ENCODE assay signal across 14 cellular contexts in genomic region chr6:22028403-22028802, GRCh38.
DNase-seq lines count a peak whose midpoint lies in the region; ATAC-seq and TF ChIP-seq lines count a peak whose summit lies in the region.
"Had no signal": no experiment of that assay in that cellular context is flagged by ENCODE, and none has a peak within 500 bp of the region (broad histone marks: within the 10 kb centered on the region; RNA-seq: fewer than 3 reads in every experiment).

No MANE protein-coding gene starts in this region.

- CTCF ChIA-PET in Caco-2 (lab: Charles Lee) = no interaction called here

- no peaks in the 10 kb centered on the region for H4K20me1 ChIP-seq in BLaER1 treated with 17β-estradiol and CSF1 and Interleukin-3, amounts not matched to agents 10 nM and 100 nM
- no peaks in the 10 kb centered on the region for H4K20me1 ChIP-seq in OCI-LY1 (ENCODE audit: insufficient read depth, low read length)

- no peaks in the 10 kb centered on the region for H3K27me3 ChIP-seq in BLaER1 treated with 17β-estradiol and CSF1 and Interleukin-3, amounts not matched to agents 10 nM and 100 nM
- H3K27me3 ChIP-seq in OCI-LY1 (ENCODE audit: insufficient read depth, low read length) = no peaks in the 10 kb centered on the region
- H3K27me3 ChIP-seq in Caco-2 (replicated peaks; ENCODE audit: control insufficient read depth, insufficient read depth, low read length) = no peaks in the 10 kb centered on the region

- TF ChIP-seq CTCF in OCI-LY1 (IDR thresholded peaks at IDR 0.05; ENCODE audit: low read length) (no peak), nephron (IDR thresholded peaks at IDR 0.05; ENCODE audit: unreplicated experiment in 3 of 3) (no peak), GM10266 (IDR thresholded peaks at IDR 0.05; ENCODE audit: control insufficient read depth, insufficient read depth, low read depth, missing control alignments) (no peak), Caco-2 (IDR thresholded peaks at IDR 0.05; ENCODE audit: insufficient read depth in 1 of 2, low read depth in 1 of 2, low read length in 1 of 2, severe bottlenecking in 1 of 2, unreplicated experiment in 1 of 2) (no peak), lower leg skin (IDR thresholded peaks at IDR 0.05) (no peak)

- H2AFZ ChIP-seq in OCI-LY1 (ENCODE audit: low read length) = no peak overlapping the region

- H3K27ac ChIP-seq in BLaER1 treated with 17β-estradiol and CSF1 and Interleukin-3, amounts not matched to agents 10 nM and 100 nM = peak overlapping the region in 10 of 11 experiments; percentile 25 to 98 (median 82); a peak in 19 of 22 replicates
- H3K27ac ChIP-seq in OCI-LY1 (ENCODE audit: low read depth, low read length, poor library complexity, severe bottlenecking) = peak overlapping the region; percentile 88

- H3K4me1 Mint-ChIP-seq in nephron (peaks cover 70% of the 10 kb centered on the region), Caco-2 (ENCODE audit: low read depth, unreplicated experiment) (peaks cover 6% of the 10 kb centered on the region)

- peak overlapping the region in 7 of 11 experiments; percentile 11 to 36 (median 29); a peak in 7 of 22 replicates for H3K9ac ChIP-seq in BLaER1 treated with 17β-estradiol and CSF1 and Interleukin-3, amounts not matched to agents 10 nM and 100 nM
- peak overlapping the region; percentile 52; the same call in 1 of the 2 replicates for H3K9ac ChIP-seq in OCI-LY1 (ENCODE audit: low read length)

- peak; percentile 39 for ATAC-seq in GM18867 (IDR thresholded peaks at IDR 0.05; ENCODE audit: unreplicated experiment)
- ATAC-seq: effector memory CD8-positive, alpha-beta T cell; Right ventricle myocardium inferior had no signal

- H3K9me3 Mint-ChIP-seq in nephron = no peaks in the 10 kb centered on the region
- H3K9me3 Mint-ChIP-seq in Caco-2 (ENCODE audit: unreplicated experiment) = peaks cover 1% of the 10 kb centered on the region

- intact Hi-C loops in Caco-2 (cut with micrococcal nuclease; ENCODE audit: unreplicated experiment) = no loop called here
- intact Hi-C loops in lower leg skin (cut with DNase I; ENCODE audit: low total_unique reads) = no loop called here

- DNase-seq in NCI-H1930 (lab: John Stamatoyannopoulos, UW) (no peak), GM10266 (ENCODE audit: extremely low spot score) (no peak), Caco-2 (no peak), lower leg skin (ENCODE audit: low spot score in 2 of 2) (no peak)
- DNase-seq: activated CD4-positive, alpha-beta T cell treated with anti-CD3 and anti-CD28 coated beads, Interleukin-2, amount 50 U/mL, for 1 hour; activated gamma-delta T cell treated with Interleukin-2 at 50 U/mL for 16 hours; effector memory CD8-positive, alpha-beta T cell; NCI-H2029 treated with DMSO at 0.1 percent for 48 hours; NCI-H510A had no signal

- H3K4me1 ChIP-seq in BLaER1 treated with 17β-estradiol and CSF1 and Interleukin-3, amounts not matched to agents 10 nM and 100 nM = peaks cover 65 to 80% (median 74%) of the 10 kb centered on the region in 10 experiments
- H3K4me1 ChIP-seq in OCI-LY1 (ENCODE audit: insufficient read depth, low read length, severe bottlenecking) = peaks cover 81% of the 10 kb centered on the region
- no peaks in the 10 kb centered on the region for H3K4me1 ChIP-seq in Caco-2

- TF ChIP-seq POLR2A in lower leg skin (IDR thresholded peaks at IDR 0.05) = no peak

- H3K36me3 Mint-ChIP-seq in nephron (ENCODE audit: low read depth) = peaks cover 19% of the 10 kb centered on the region
- no peaks in the 10 kb centered on the region for H3K36me3 Mint-ChIP-seq in Caco-2 (ENCODE audit: insufficient read depth, unreplicated experiment)

- peak overlapping the region; percentile 80 to 94 (median 89) for H3K27ac Mint-ChIP-seq in nephron
- no peak overlapping the region for H3K27ac Mint-ChIP-seq in Caco-2 (ENCODE audit: unreplicated experiment)
- H3K27ac Mint-ChIP-seq: effector memory CD8-positive, alpha-beta T cell had no signal

- whole genome bisulfite sequencing in lower leg skin, 2 donors = 71 to 83% methylated on average over 5 of the region's 5 CpGs

- no peaks in the 10 kb centered on the region for H3K27me3 Mint-ChIP-seq in nephron (ENCODE audit: low read depth)
- no peaks in the 10 kb centered on the region for H3K27me3 Mint-ChIP-seq in Caco-2 (ENCODE audit: insufficient read depth, unreplicated experiment)
- H3K27me3 Mint-ChIP-seq: effector memory CD8-positive, alpha-beta T cell had no signal

- H3K9me2 ChIP-seq in OCI-LY1 (ENCODE audit: low read depth, low read length) = no peaks in the 10 kb centered on the region

- no peak overlapping the region for H3K4me3 Mint-ChIP-seq in nephron
- no peak overlapping the region for H3K4me3 Mint-ChIP-seq in Caco-2 (ENCODE audit: unreplicated experiment)
- H3K4me3 Mint-ChIP-seq: effector memory CD8-positive, alpha-beta T cell had no signal

- POLR2A ChIA-PET in Caco-2 (lab: Charles Lee) = no interaction called here

- peaks cover 0 to 28% (median 21%) of the 10 kb centered on the region in 11 experiments; a peak in 14 of 22 replicates for H3K36me3 ChIP-seq in BLaER1 treated with 17β-estradiol and CSF1 and Interleukin-3, amounts not matched to agents 10 nM and 100 nM
- H3K36me3 ChIP-seq in OCI-LY1 (ENCODE audit: insufficient read depth, low read length) (no peaks in the 10 kb centered on the region), Caco-2 (ENCODE audit: control insufficient read depth, insufficient read depth, low read length) (no peaks in the 10 kb centered on the region)

- no peaks in the 10 kb centered on the region for H3F3A ChIP-seq in OCI-LY1 (ENCODE audit: insufficient read depth, low read length)

- no peaks in the 10 kb centered on the region for H3K79me2 ChIP-seq in OCI-LY1 (ENCODE audit: insufficient read depth, low read length)

- BruUV-seq in Caco-2 (replicated peaks; lab: Mats Ljungman, UMichigan) = no TSS peak

- peaks cover 0 to 16% (median 8%) of the 10 kb centered on the region in 11 experiments; a peak in 11 of 22 replicates for H3K9me3 ChIP-seq in BLaER1 treated with 17β-estradiol and CSF1 and Interleukin-3, amounts not matched to agents 10 nM and 100 nM (replicated peaks in 1 of 11)
- no peaks in the 10 kb centered on the region for H3K9me3 ChIP-seq in OCI-LY1 (ENCODE audit: low read length)
- no peaks in the 10 kb centered on the region for H3K9me3 ChIP-seq in Caco-2

- H3K4me2 ChIP-seq in BLaER1 treated with 17β-estradiol and CSF1 and Interleukin-3, amounts not matched to agents 10 nM and 100 nM = peak overlapping the region; percentile 85 to 99 (median 92)
- peak overlapping the region; percentile 54 for H3K4me2 ChIP-seq in OCI-LY1 (ENCODE audit: low read length)

- H3K4me3 ChIP-seq in BLaER1 treated with 17β-estradiol and CSF1 and Interleukin-3, amounts not matched to agents 10 nM and 100 nM = peak overlapping the region in 1 of 10 experiments; percentile 8; a peak in 1 of 20 replicates
- H3K4me3 ChIP-seq in OCI-LY1 (ENCODE audit: low read depth, low read length, poor library complexity, severe bottlenecking) (peak overlapping the region; percentile 24), Caco-2 (ENCODE audit: low read depth, low read length) (no peak overlapping the region), lower leg skin (ENCODE audit: low read depth, poor library complexity, severe bottlenecking) (no peak overlapping the region)
